Comparison of ENCODE assay signal across 1 cellular context in the genomic region with DNA sequence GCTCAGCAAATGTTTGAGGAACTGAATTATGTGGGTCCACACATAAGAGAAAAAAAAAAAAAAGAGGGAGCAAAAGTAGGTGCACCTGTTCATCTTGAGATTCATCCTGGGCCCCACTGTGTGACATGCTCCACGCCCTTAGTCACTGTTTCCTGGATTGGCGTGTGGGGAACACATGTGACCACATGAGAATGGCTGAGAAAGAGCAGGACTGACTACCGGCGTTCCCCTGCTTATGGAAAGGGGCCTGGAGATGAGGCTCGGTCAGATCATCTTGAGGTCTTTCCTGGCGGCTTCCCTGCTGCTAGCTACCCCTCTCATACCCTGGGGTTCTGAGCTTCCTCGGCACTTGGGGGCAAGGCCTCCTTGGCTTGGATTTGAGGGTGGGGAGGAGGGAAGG.
TF ChIP-seq lines count a peak whose summit lies in the region.

No MANE protein-coding gene starts in this region.

TF ChIP-seq in endothelial cell of umbilical vein, 7 proteins besides CTCF, POLR2A, EP300 and RAD21 (continued from another document):
- TF ChIP-seq MYC (IDR thresholded peaks at IDR 0.05; ENCODE audit: low read depth, low read length) (no peak), FOS (IDR thresholded peaks at IDR 0.05; ENCODE audit: borderline replicate concordance, insufficient read depth, low read length) (no peak)
- TF ChIP-seq, protein P1, sequence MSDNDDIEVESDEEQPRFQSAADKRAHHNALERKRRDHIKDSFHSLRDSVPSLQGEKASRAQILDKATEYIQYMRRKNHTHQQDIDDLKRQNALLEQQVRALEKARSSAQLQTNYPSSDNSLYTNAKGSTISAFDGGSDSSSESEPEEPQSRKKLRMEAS (IDR thresholded peaks at IDR 0.05; ENCODE audit: insufficient read depth, insufficient read length) = no peak
